In genomic region chr10:132687893-132688579, GRCh38 we compare ENCODE assay signal across 1 cellular context.
TF ChIP-seq lines count a peak whose summit lies in the region.

No MANE protein-coding gene starts in this region.

TF ChIP-seq in WTC11, 78 proteins besides CTCF, POLR2A, EP300 and RAD21 (continued from another document):
- no peak for TF ChIP-seq ZSCAN18 (CRISPR knock-in tag; IDR thresholded peaks at IDR 0.05)
- no peak for TF ChIP-seq ZNF138 (CRISPR knock-in tag; conservative IDR thresholded peaks at IDR 0.05)
- TF ChIP-seq JUN (CRISPR knock-in tag; IDR thresholded peaks at IDR 0.05), result no peak
- no peak for TF ChIP-seq ELF4 (CRISPR knock-in tag; IDR thresholded peaks at IDR 0.05; ENCODE audit: low read depth)
- TF ChIP-seq, protein P1, sequence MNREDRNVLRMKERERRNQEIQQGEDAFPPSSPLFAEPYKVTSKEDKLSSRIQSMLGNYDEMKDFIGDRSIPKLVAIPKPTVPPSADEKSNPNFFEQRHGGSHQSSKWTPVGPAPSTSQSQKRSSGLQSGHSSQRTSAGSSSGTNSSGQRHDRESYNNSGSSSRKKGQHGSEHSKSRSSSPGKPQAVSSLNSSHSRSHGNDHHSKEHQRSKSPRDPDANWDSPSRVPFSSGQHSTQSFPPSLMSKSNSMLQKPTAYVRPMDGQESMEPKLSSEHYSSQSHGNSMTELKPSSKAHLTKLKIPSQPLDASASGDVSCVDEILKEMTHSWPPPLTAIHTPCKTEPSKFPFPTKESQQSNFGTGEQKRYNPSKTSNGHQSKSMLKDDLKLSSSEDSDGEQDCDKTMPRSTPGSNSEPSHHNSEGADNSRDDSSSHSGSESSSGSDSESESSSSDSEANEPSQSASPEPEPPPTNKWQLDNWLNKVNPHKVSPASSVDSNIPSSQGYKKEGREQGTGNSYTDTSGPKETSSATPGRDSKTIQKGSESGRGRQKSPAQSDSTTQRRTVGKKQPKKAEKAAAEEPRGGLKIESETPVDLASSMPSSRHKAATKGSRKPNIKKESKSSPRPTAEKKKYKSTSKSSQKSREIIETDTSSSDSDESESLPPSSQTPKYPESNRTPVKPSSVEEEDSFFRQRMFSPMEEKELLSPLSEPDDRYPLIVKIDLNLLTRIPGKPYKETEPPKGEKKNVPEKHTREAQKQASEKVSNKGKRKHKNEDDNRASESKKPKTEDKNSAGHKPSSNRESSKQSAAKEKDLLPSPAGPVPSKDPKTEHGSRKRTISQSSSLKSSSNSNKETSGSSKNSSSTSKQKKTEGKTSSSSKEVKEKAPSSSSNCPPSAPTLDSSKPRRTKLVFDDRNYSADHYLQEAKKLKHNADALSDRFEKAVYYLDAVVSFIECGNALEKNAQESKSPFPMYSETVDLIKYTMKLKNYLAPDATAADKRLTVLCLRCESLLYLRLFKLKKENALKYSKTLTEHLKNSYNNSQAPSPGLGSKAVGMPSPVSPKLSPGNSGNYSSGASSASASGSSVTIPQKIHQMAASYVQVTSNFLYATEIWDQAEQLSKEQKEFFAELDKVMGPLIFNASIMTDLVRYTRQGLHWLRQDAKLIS (CRISPR knock-in tag; IDR thresholded peaks at IDR 0.05; ENCODE audit: borderline replicate concordance), result no peak
